Comparison of ENCODE assay signal across 8 cellular contexts in the genomic region with DNA sequence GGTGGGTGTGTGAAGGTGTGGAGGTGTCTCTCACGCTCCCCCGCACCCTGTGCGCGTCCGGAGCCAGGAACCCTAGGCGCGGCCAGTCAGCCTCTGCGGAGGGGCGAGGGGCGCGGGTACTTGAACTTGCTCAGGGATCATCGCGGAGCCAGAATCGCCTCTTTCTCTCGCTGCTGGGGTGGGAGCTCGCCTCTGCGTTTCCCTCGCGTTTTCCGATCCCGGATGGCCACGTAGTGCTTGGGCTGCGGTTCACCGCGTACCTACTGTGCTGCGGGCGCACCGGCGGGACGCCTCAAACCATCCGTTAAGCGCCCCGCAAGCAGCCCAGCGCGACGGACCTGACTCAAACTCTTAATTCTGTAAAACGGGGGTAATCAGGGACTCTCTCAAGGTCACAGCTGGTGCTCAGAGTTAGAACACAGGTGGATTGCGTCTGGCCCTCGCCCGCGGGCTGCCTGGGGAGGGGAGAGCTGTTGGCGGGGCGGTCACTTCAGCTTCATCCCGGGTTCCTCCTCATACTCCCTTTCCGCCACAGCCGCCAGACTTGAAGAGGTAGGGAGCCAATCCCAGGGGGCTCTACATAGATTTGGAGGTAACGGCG. TPM values are rescaled to one million over a fixed set of nuclear protein-coding genes. Genes with fewer than 3 reads are reported as not detected.
DNase-seq lines count a peak whose midpoint lies in the region; TF ChIP-seq lines count a peak whose summit lies in the region.

No MANE protein-coding gene starts in this region.

- TF ChIP-seq CTCF in C4-2B (conservative IDR thresholded peaks at IDR 0.05) (no peak), HEK293 (tag by site-specific recombination; IDR thresholded peaks at IDR 0.05) (no peak), astrocyte of the cerebellum (IDR thresholded peaks at IDR 0.05; ENCODE audit: low read depth, low read length, missing control alignments) (no peak)

- CTCF ChIA-PET in HEK293 (lab: Yijun Ruan, JAX), result no interaction called here

- no peaks in the 10 kb centered on the region for H3K4me1 ChIP-seq in HEK293 (ENCODE audit: control insufficient read depth, insufficient read depth, low read length)
- H3K4me1 ChIP-seq in effector memory CD4-positive, alpha-beta T cell (ENCODE audit: control insufficient read depth, insufficient read depth, low read length, poor library complexity, severe bottlenecking), result peaks cover 5% of the 10 kb centered on the region

- in situ Hi-C loops in astrocyte of the cerebellum (cut with HindIII; ENCODE audit: low sequenced_read_pairs), result no loop called here

- POLR2A ChIA-PET in HEK293 (lab: Yijun Ruan, JAX), result no interaction called here

- H3K4me3 ChIP-seq in HEK293 (ENCODE audit: low read depth, low read length) (peak overlapping the region; percentile 45), astrocyte of the cerebellum (ENCODE audit: low read depth, low read length) (peak overlapping the region; percentile 41)
- no peak overlapping the region for H3K4me3 ChIP-seq in effector memory CD4-positive, alpha-beta T cell (ENCODE audit: insufficient read depth, low read depth, low read length, poor library complexity, severe bottlenecking)

- H3K27ac ChIP-seq in C4-2B, result peak overlapping the region; percentile 67
- H3K27ac ChIP-seq in HEK293 (ENCODE audit: extremely low read depth, low read depth, low read length), result no peak overlapping the region; the same call in 1 of the 2 replicates
- peak overlapping the region; percentile 54 for H3K27ac ChIP-seq in temporal lobe (ENCODE audit: low read depth, low read length)
- H3K27ac ChIP-seq in effector memory CD4-positive, alpha-beta T cell (ENCODE audit: insufficient read depth, low read length, poor library complexity, severe bottlenecking), result no peak overlapping the region

- no peaks in the 10 kb centered on the region for H3K36me3 ChIP-seq in HEK293 (ENCODE audit: control insufficient read depth in 2 of 2, insufficient read depth in 1 of 2, low read length in 2 of 2)
- H3K36me3 ChIP-seq in effector memory CD4-positive, alpha-beta T cell (ENCODE audit: control insufficient read depth, insufficient read depth, low read length), result no peaks in the 10 kb centered on the region

- DNase-seq in astrocyte of the cerebellum (ENCODE audit: low read depth) (no peak), left kidney (ENCODE audit: low read depth, low spot score) (peak; percentile 56), NCI-H187 (lab: John Stamatoyannopoulos, UW) (no peak), NCI-H2081 treated with DMSO at 0.1 percent for 48 hours (lab: John Stamatoyannopoulos, UW) (no peak)
- DNase-seq in effector memory CD4-positive, alpha-beta T cell, result no peak

- peaks cover 5% of the 10 kb centered on the region for H3K27me3 ChIP-seq in effector memory CD4-positive, alpha-beta T cell (replicated peaks; ENCODE audit: control insufficient read depth, insufficient read depth, low read length, poor library complexity, severe bottlenecking)

- H3K9me3 ChIP-seq in HEK293 (ENCODE audit: control insufficient read depth, insufficient read depth, low read depth, low read length), result no peaks in the 10 kb centered on the region
- H3K9me3 ChIP-seq in effector memory CD4-positive, alpha-beta T cell (ENCODE audit: control insufficient read depth, low read length), result no peaks in the 10 kb centered on the region

TF ChIP-seq in HEK293, 187 proteins besides CTCF, POLR2A, EP300 and RAD21 (continues in another document):
- no peak for TF ChIP-seq ZNF266 (tag by site-specific recombination; IDR thresholded peaks at IDR 0.05; ENCODE audit: low read depth)
- TF ChIP-seq ZNF37A (tag by site-specific recombination; IDR thresholded peaks at IDR 0.05), result no peak
- no peak for TF ChIP-seq ZFP37 (tag by site-specific recombination; IDR thresholded peaks at IDR 0.05)
- TF ChIP-seq ZNF19 (tag by site-specific recombination; IDR thresholded peaks at IDR 0.05; ENCODE audit: low read depth), result no peak
- TF ChIP-seq ELK4 (IDR thresholded peaks at IDR 0.05; ENCODE audit: borderline replicate concordance, low read depth, low read length), result no peak
- TF ChIP-seq ZNF133 (tag by site-specific recombination; IDR thresholded peaks at IDR 0.05), result no peak
- no peak for TF ChIP-seq FEZF1 (tag by site-specific recombination; IDR thresholded peaks at IDR 0.05)
- no peak for TF ChIP-seq ZNF626 (tag by site-specific recombination; IDR thresholded peaks at IDR 0.05)
- TF ChIP-seq GLIS2 (tag by site-specific recombination; IDR thresholded peaks at IDR 0.05), result 0 out of 2 replicates have a peak, but pooled peaks have one; percentile 25
- no peak for TF ChIP-seq ZNF121 (tag by site-specific recombination; IDR thresholded peaks at IDR 0.05)
- no peak for TF ChIP-seq OVOL3 (tag by site-specific recombination; IDR thresholded peaks at IDR 0.05)
- peak; percentile 85; the same call in 1 of the 2 replicates for TF ChIP-seq ZBTB48 (tag by site-specific recombination; IDR thresholded peaks at IDR 0.05)
- no peak for TF ChIP-seq ZNF394 (tag by site-specific recombination; IDR thresholded peaks at IDR 0.05; ENCODE audit: borderline replicate concordance)
- no peak for TF ChIP-seq ZNF560 (tag by site-specific recombination; IDR thresholded peaks at IDR 0.05; ENCODE audit: borderline replicate concordance)
- no peak for TF ChIP-seq ZNF580 (tag by site-specific recombination; IDR thresholded peaks at IDR 0.05)
- no peak for TF ChIP-seq ZNF555 (tag by site-specific recombination; conservative IDR thresholded peaks at IDR 0.05)
- TF ChIP-seq ZFHX2 (tag by site-specific recombination; conservative IDR thresholded peaks at IDR 0.05), result peak; percentile 71; the same call in 1 of the 2 replicates
- peak; percentile 77 for TF ChIP-seq ZNF335 (tag by site-specific recombination; conservative IDR thresholded peaks at IDR 0.05)
- no peak for TF ChIP-seq ZNF549 (tag by site-specific recombination; IDR thresholded peaks at IDR 0.05)
- no peak for TF ChIP-seq ZFP41 (tag by site-specific recombination; IDR thresholded peaks at IDR 0.05; ENCODE audit: borderline replicate concordance)
- TF ChIP-seq KLF17 (tag by site-specific recombination; IDR thresholded peaks at IDR 0.05), result no peak
- no peak for TF ChIP-seq ZSCAN30 (tag by site-specific recombination; IDR thresholded peaks at IDR 0.05)
- no peak for TF ChIP-seq SETDB1 (IDR thresholded peaks at IDR 0.05; ENCODE audit: insufficient read length, low read length)
- TF ChIP-seq ZNF623 (tag by site-specific recombination; IDR thresholded peaks at IDR 0.05), result no peak
- no peak for TF ChIP-seq ZNF404 (tag by site-specific recombination; IDR thresholded peaks at IDR 0.05)
- TF ChIP-seq ZNF223 (tag by site-specific recombination; IDR thresholded peaks at IDR 0.05), result no peak
- no peak for TF ChIP-seq ZNF837 (tag by site-specific recombination; IDR thresholded peaks at IDR 0.05)
- peak; percentile 59; the same call in 1 of the 2 replicates for TF ChIP-seq ZBTB17 (tag by site-specific recombination; IDR thresholded peaks at IDR 0.05)
- TF ChIP-seq ZBTB20 (tag by site-specific recombination; IDR thresholded peaks at IDR 0.05), result peak; percentile 70; the same call in 1 of the 2 replicates
- no peak for TF ChIP-seq TRIM28 (IDR thresholded peaks at IDR 0.05; ENCODE audit: borderline replicate concordance, low read length)
- TF ChIP-seq ZNF350 (tag by site-specific recombination; IDR thresholded peaks at IDR 0.05), result no peak
- TF ChIP-seq ATF2 (tag by site-specific recombination; IDR thresholded peaks at IDR 0.05; ENCODE audit: low read depth), result no peak
- 0 out of 2 replicates have a peak, but pooled peaks have one; percentile 7 for TF ChIP-seq SP7 (tag by site-specific recombination; IDR thresholded peaks at IDR 0.05)

RNA-seq across cellular contexts. Expression of gene MYRIP, which starts 0.7 kb away (rescaled TPM):
- total RNA-seq in temporal lobe, result 8.6 TPM

Comparison
In these comparisons a context has a peak if more than half of its experiments do, and no peak if none do; other contexts are left out.
1. H3K27ac ChIP-seq: peak in C4-2B (single experiment) and temporal lobe (single experiment); none in HEK293 (single experiment) and effector memory CD4-positive, alpha-beta T cell (single experiment).